8 cellular contexts compared by ENCODE assay signal in genomic region chr4:26321326-26322276, GRCh38. TPM values are rescaled to one million over a fixed set of nuclear protein-coding genes. Genes with fewer than 3 reads are reported as not detected.
DNase-seq lines count a peak whose midpoint lies in the region; ATAC-seq, FAIRE-seq and TF ChIP-seq lines count a peak whose summit lies in the region.

No MANE protein-coding gene starts in this region.

- intact Hi-C loops in CD4-positive, alpha-beta T cell (cut with DNase I, micrococcal nuclease), result loop anchor here (5.0 to 10.0 kb wide), 9 partner anchors 124 to 1737 kb away; partner anchors contain the start of genes DHX15 (in 1 of the 2), STIM2 (in 1 of the 2) and TBC1D19 (in 1 of the 2)
- intact Hi-C loops in activated CD4-positive, alpha-beta T cell treated with anti-CD3 and anti-CD28 coated beads, Interleukin-2, amount 10 ng/mL, durations not matched to agents 24 days and 14 days (cut with micrococcal nuclease), result loop anchor here (2.0 to 5.0 kb wide), 4 partner anchors 15 to 536 kb away; no protein-coding TSS in a partner anchor

- H3K36me3 ChIP-seq in duodenal mucosa (ENCODE audit: control insufficient read depth in 1 of 2, insufficient read depth in 2 of 2, low read length in 2 of 2) (no peaks in the 10 kb centered on the region), mucosa of stomach (ENCODE audit: control insufficient read depth, insufficient read depth, low read length) (no peaks in the 10 kb centered on the region), subcutaneous abdominal adipose tissue (ENCODE audit: control insufficient read depth in 5 of 5, insufficient read depth in 5 of 5, low read length in 5 of 5) (peaks cover 0 to 3% (median 0%) of the 10 kb centered on the region in 5 donors)

- peak overlapping the region; percentile 95 for H3K4me3 Mint-ChIP-seq in CD4-positive, alpha-beta T cell
- peak overlapping the region; percentile 98 for H3K4me3 Mint-ChIP-seq in activated CD4-positive, alpha-beta T cell treated with anti-CD3 and anti-CD28 coated beads, Interleukin-2, amount 10 ng/mL, durations not matched to agents 24 days and 14 days

- no peak for FAIRE-seq in D721Med (lab: Jason Lieb, UNC)

- no peaks in the 10 kb centered on the region for H3K9me3 ChIP-seq in CD4-positive, alpha-beta T cell (ENCODE audit: control insufficient read depth, low read length)
- H3K9me3 ChIP-seq in duodenal mucosa (ENCODE audit: control insufficient read depth in 1 of 2, low read length in 2 of 2) (no peaks in the 10 kb centered on the region), mucosa of stomach (ENCODE audit: control insufficient read depth, low read length) (no peaks in the 10 kb centered on the region), subcutaneous abdominal adipose tissue (ENCODE audit: control insufficient read depth in 5 of 5, low read length in 5 of 5) (peaks cover 0 to 7% (median 3%) of the 10 kb centered on the region in 5 donors)

- H3K36me3 Mint-ChIP-seq in CD4-positive, alpha-beta T cell (ENCODE audit: low read depth), result peaks cover 17% of the 10 kb centered on the region
- H3K36me3 Mint-ChIP-seq in activated CD4-positive, alpha-beta T cell treated with anti-CD3 and anti-CD28 coated beads, Interleukin-2, amount 10 ng/mL, durations not matched to agents 24 days and 14 days (ENCODE audit: low read depth), result peaks cover 64% of the 10 kb centered on the region

- peaks cover 6% of the 10 kb centered on the region for H3K9me3 Mint-ChIP-seq in CD4-positive, alpha-beta T cell
- H3K9me3 Mint-ChIP-seq in activated CD4-positive, alpha-beta T cell treated with anti-CD3 and anti-CD28 coated beads, Interleukin-2, amount 10 ng/mL, durations not matched to agents 24 days and 14 days, result peaks cover 9% of the 10 kb centered on the region

- H3K9ac ChIP-seq in duodenal mucosa (ENCODE audit: low read depth in 1 of 2, low read length in 2 of 2), result peak overlapping the region; percentile 55 to 90
- H3K9ac ChIP-seq in mucosa of stomach (ENCODE audit: low read length), result peak overlapping the region; percentile 87
- H3K9ac ChIP-seq in subcutaneous abdominal adipose tissue (ENCODE audit: low read length in 5 of 5), result peak overlapping the region; percentile 79 to 95 (median 92)

- H3K27me3 Mint-ChIP-seq in CD4-positive, alpha-beta T cell, result no peaks in the 10 kb centered on the region
- peaks cover 3% of the 10 kb centered on the region for H3K27me3 Mint-ChIP-seq in activated CD4-positive, alpha-beta T cell treated with anti-CD3 and anti-CD28 coated beads, Interleukin-2, amount 10 ng/mL, durations not matched to agents 24 days and 14 days

- no peak for TF ChIP-seq CTCF in CD4-positive, alpha-beta T cell (IDR thresholded peaks at IDR 0.05)
- TF ChIP-seq CTCF in D721Med (IDR thresholded peaks at IDR 0.05; ENCODE audit: insufficient read depth, missing control alignments), result no peak

- H3K27ac ChIP-seq in CD4-positive, alpha-beta T cell (ENCODE audit: low read depth, low read length), result peak overlapping the region; percentile 54
- H3K27ac ChIP-seq in duodenal mucosa (ENCODE audit: low read depth, low read length), result peak overlapping the region; percentile 20
- H3K27ac ChIP-seq in subcutaneous abdominal adipose tissue (ENCODE audit: low read depth, low read length), result peak overlapping the region; percentile 82

- H3K4me3 ChIP-seq in duodenal mucosa (ENCODE audit: low read depth in 1 of 2, low read length in 2 of 2) (peak overlapping the region; percentile 86 to 94), mucosa of stomach (ENCODE audit: low read length) (peak overlapping the region; percentile 96), subcutaneous abdominal adipose tissue (ENCODE audit: low read depth in 1 of 5, low read length in 5 of 5) (peak overlapping the region; percentile 77 to 88 (median 87))

- in situ Hi-C loops in KBM-7 (cut with MboI; ENCODE audit: low pct_unique_long_range_greater_than_20kb, low sequenced_read_pairs), result no loop called here

- H3K4me1 ChIP-seq in duodenal mucosa (ENCODE audit: control insufficient read depth in 1 of 2, insufficient read depth in 2 of 2, low read length in 2 of 2) (peaks cover 4 to 22% of the 10 kb centered on the region in 2 donors), mucosa of stomach (ENCODE audit: control insufficient read depth, insufficient read depth, low read length) (peaks cover 5% of the 10 kb centered on the region), subcutaneous abdominal adipose tissue (ENCODE audit: control insufficient read depth in 5 of 5, insufficient read depth in 5 of 5, low read length in 5 of 5) (peaks cover 17 to 46% (median 44%) of the 10 kb centered on the region in 5 donors)

- CTCF ChIA-PET in CD4-positive, alpha-beta T cell (lab: Charles Lee), result interaction anchor here (1.0 kb wide), 1 partner anchor 8 kb away, joined by 3 read pairs; no protein-coding TSS in a partner anchor

- POLR2A ChIA-PET in CD4-positive, alpha-beta T cell (lab: Charles Lee), result interaction anchor here (0.7 to 3.5 kb wide), 2 partner anchors 262 to 408 kb away, joined by 3 to 20 read pairs; partner anchors contain the start of genes SMIM20 and TBC1D19

- no peak for ATAC-seq in CD4-positive, alpha-beta T cell (ENCODE audit: poor library complexity)

- no peaks in the 10 kb centered on the region for H3K27me3 ChIP-seq in CD4-positive, alpha-beta T cell (ENCODE audit: control insufficient read depth, insufficient read depth, low read length)
- H3K27me3 ChIP-seq in duodenal mucosa (ENCODE audit: control insufficient read depth in 1 of 2, insufficient read depth in 2 of 2, low read length in 2 of 2), result no peaks in the 10 kb centered on the region
- no peaks in the 10 kb centered on the region for H3K27me3 ChIP-seq in mucosa of stomach (ENCODE audit: control insufficient read depth, insufficient read depth, low read length)
- peaks cover 0 to 9% (median 0%) of the 10 kb centered on the region in 5 donors for H3K27me3 ChIP-seq in subcutaneous abdominal adipose tissue (ENCODE audit: control insufficient read depth in 5 of 5, insufficient read depth in 4 of 5, low read length in 5 of 5)

- DNase-seq in CD4-positive, alpha-beta T cell, result peak; percentile 7 to 38 (median 18)
- DNase-seq in KBM-7, result peak; percentile 34
- peak; percentile 79 for DNase-seq in activated CD4-positive, alpha-beta T cell treated with anti-CD3 and anti-CD28 coated beads, Interleukin-2, amount 10 ng/mL, durations not matched to agents 24 days and 14 days
- no peak for DNase-seq in D721Med (ENCODE audit: insufficient read length, low spot score)
- DNase-seq in NCI-H187 (lab: John Stamatoyannopoulos, UW), result no peak

- peaks cover 44% of the 10 kb centered on the region for H3K4me1 Mint-ChIP-seq in CD4-positive, alpha-beta T cell (ENCODE audit: low read depth)
- H3K4me1 Mint-ChIP-seq in activated CD4-positive, alpha-beta T cell treated with anti-CD3 and anti-CD28 coated beads, Interleukin-2, amount 10 ng/mL, durations not matched to agents 24 days and 14 days, result peaks cover 46% of the 10 kb centered on the region

- peak overlapping the region; percentile 99 for H3K27ac Mint-ChIP-seq in CD4-positive, alpha-beta T cell
- H3K27ac Mint-ChIP-seq in activated CD4-positive, alpha-beta T cell treated with anti-CD3 and anti-CD28 coated beads, Interleukin-2, amount 10 ng/mL, durations not matched to agents 24 days and 14 days, result peak overlapping the region; percentile 100

RNA-seq across cellular contexts. Expression of gene RBPJ, which starts 0.8 kb away (rescaled TPM):
- 10 to 100 TPM; 64.1 to 72.3 TPM for total RNA-seq in CD4-positive, alpha-beta T cell
- total RNA-seq in activated CD4-positive, alpha-beta T cell treated with anti-CD3 and anti-CD28 coated beads, Interleukin-2, amount 10 ng/mL, durations not matched to agents 24 days and 14 days, result 539 and 547 TPM in 2 replicates

Comparison
In these comparisons a context has a peak if more than half of its experiments do, and no peak if none do; other contexts are left out.
1. DNase-seq: peak in CD4-positive, alpha-beta T cell (10 of 10), KBM-7 (single experiment) and activated CD4-positive, alpha-beta T cell treated with anti-CD3 and anti-CD28 coated beads, Interleukin-2, amount 10 ng/mL, durations not matched to agents 24 days and 14 days (single experiment); none in D721Med (single experiment) and NCI-H187 (0 of 2).
2. H3K27ac ChIP-seq: peak in every context shown above with its lines; median percentile 82 in subcutaneous abdominal adipose tissue; 54 in CD4-positive, alpha-beta T cell; 20 in duodenal mucosa.
3. Peak in every context shown above with its lines, with median percentiles within 50 percentile points of each other: H3K4me3 ChIP-seq and H3K9ac ChIP-seq.